Comparison of ENCODE assay signal across 27 cellular contexts in genomic region chr10:31741473-31741872, GRCh38.
"Had no signal": no experiment of that assay in that cellular context is flagged by ENCODE, and none has a peak within 500 bp of the region (broad histone marks: within the 10 kb centered on the region; RNA-seq: fewer than 3 reads in every experiment).

No MANE protein-coding gene starts in this region.

- H3K9me3 Mint-ChIP-seq: neural crest cell; stimulated activated memory B cell treated with anti-CD40 and anti-IgM and Interleukin-4, amounts not matched to agents 10 μg/mL and 1 μg/mL and 100 μg/mL, for 72 hours; type B pancreatic cell had no signal

- H3K27ac Mint-ChIP-seq: naive B cell; stimulated activated memory B cell treated with anti-CD40 and anti-IgM and Interleukin-4, amounts not matched to agents 10 μg/mL and 1 μg/mL and 100 μg/mL, for 72 hours; stimulated activated naive CD8-positive, alpha-beta T cell treated with anti-CD3 and anti-CD28 coated beads, Interleukin-15, amount 100 ng/mL, for 72 hours; type B pancreatic cell had no signal

- H3K27ac ChIP-seq: hepatocyte, left ventricle myocardium inferior, pancreas, prostate gland, spleen, tibial nerve, uterus had no signal

- H3K27me3 Mint-ChIP-seq: stimulated activated memory B cell treated with anti-CD40 and anti-IgM and Interleukin-4, amounts not matched to agents 10 μg/mL and 1 μg/mL and 100 μg/mL, for 72 hours; stimulated activated naive CD8-positive, alpha-beta T cell treated with anti-CD3 and anti-CD28 coated beads, Interleukin-15, amount 100 ng/mL, for 72 hours; type B pancreatic cell had no signal

- ATAC-seq: mucosa of descending colon; pancreas; right cardiac atrium; sciatic nerve; stimulated activated memory B cell treated with anti-CD40 and anti-IgM and Interleukin-4, amounts not matched to agents 10 μg/mL and 1 μg/mL and 100 μg/mL, for 72 hours; stimulated activated naive CD8-positive, alpha-beta T cell treated with anti-CD3 and anti-CD28 coated beads, Interleukin-15, amount 100 ng/mL, for 72 hours had no signal

- H3K4me1 ChIP-seq: pancreas, prostate gland, spleen, uterus had no signal

- H3K79me2 ChIP-seq: hepatocyte had no signal

- H3K4me2 ChIP-seq: hepatocyte had no signal

- DNase-seq: islet precursor cell; left ventricle myocardium inferior; midbrain; mucosa of descending colon; naive B cell; nucleus accumbens; pancreas; posterior cingulate gyrus; retina; right cardiac atrium; small intestine; spleen; stimulated activated CD4-positive, alpha-beta T cell treated with anti-CD3 and anti-CD28 coated beads, Interleukin-4, amount 100 ng/mL, for 4 hours; stimulated activated CD8-positive, alpha-beta memory T cell treated with anti-CD3 and anti-CD28 coated beads, Interleukin-4, amount 100 ng/mL, for 48 hours; stimulated activated naive CD4-positive, alpha-beta T cell treated with Interleukin-2 at 50 U/mL for 16 hours; stimulated activated naive CD8-positive, alpha-beta T cell treated with anti-CD3 and anti-CD28 coated beads, Interleukin-15, amount 100 ng/mL, for 72 hours; substantia nigra; uterus had no signal

- H3K36me3 ChIP-seq: left ventricle myocardium inferior, pancreas, prostate gland, spleen, tibial nerve, uterus had no signal

- H3K4me1 Mint-ChIP-seq: naive B cell; neural crest cell; stimulated activated memory B cell treated with anti-CD40 and anti-IgM and Interleukin-4, amounts not matched to agents 10 μg/mL and 1 μg/mL and 100 μg/mL, for 72 hours had no signal

- H3K9me3 ChIP-seq: pancreas, prostate gland, uterus had no signal

- H3K4me3 ChIP-seq: hepatocyte, left ventricle myocardium inferior, lung, mucosa of descending colon, pancreas, prostate gland, spleen, tibial nerve, uterus had no signal

- H2AFZ ChIP-seq: hepatocyte had no signal

- H3K36me3 Mint-ChIP-seq: type B pancreatic cell had no signal

- H3K4me3 Mint-ChIP-seq: naive B cell; nephron; neural crest cell; stimulated activated memory B cell treated with anti-CD40 and anti-IgM and Interleukin-4, amounts not matched to agents 10 μg/mL and 1 μg/mL and 100 μg/mL, for 72 hours; stimulated activated naive CD8-positive, alpha-beta T cell treated with anti-CD3 and anti-CD28 coated beads, Interleukin-15, amount 100 ng/mL, for 72 hours; type B pancreatic cell had no signal

- H3K27me3 ChIP-seq: hepatocyte, pancreas, spleen, tibial nerve, uterus had no signal
